Comparison of ENCODE assay signal across 1 cellular context in the genomic region with DNA sequence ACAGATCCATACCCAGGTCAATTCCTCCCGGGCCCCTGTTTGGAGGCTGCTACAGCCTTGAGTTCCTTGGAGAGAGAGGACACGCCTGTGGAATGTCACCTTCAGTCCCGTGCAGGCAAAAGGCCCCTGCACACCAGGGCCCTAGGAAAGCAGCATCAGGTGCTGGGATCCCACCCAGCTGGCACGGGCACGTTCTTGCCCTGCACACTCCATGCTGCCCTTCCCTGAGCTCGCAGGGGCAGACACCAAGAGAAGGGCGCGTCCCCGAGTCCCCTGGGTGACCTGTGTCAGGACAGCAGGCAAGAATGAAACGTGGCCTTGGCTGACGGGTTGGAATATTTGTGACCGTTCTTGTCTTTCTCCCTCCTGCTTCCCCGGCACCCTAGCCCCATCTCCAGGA.
TF ChIP-seq lines count a peak whose summit lies in the region.

No MANE protein-coding gene starts in this region.

TF ChIP-seq in IMR-90, 13 proteins besides CTCF, POLR2A, EP300 and RAD21 (continued from another document):
- TF ChIP-seq CHD1 (IDR thresholded peaks at IDR 0.05; ENCODE audit: low read depth, low read length) (no peak), CEBPB (IDR thresholded peaks at IDR 0.05; ENCODE audit: low read depth, low read length) (no peak)
